Comparison of ENCODE assay signal across 21 cellular contexts in genomic region chrX:130981836-130982235, GRCh38.
A peak's percentile ranks its signal among the peaks of the same experiment; 100 is the strongest.
DNase-seq lines count a peak whose midpoint lies in the region; ATAC-seq and TF ChIP-seq lines count a peak whose summit lies in the region.
"Had no signal": no experiment of that assay in that cellular context is flagged by ENCODE, and none has a peak within 500 bp of the region (broad histone marks: within the 10 kb centered on the region; RNA-seq: fewer than 3 reads in every experiment).

No MANE protein-coding gene starts in this region.

- H3K18ac ChIP-seq in mesenchymal stem cell (ENCODE audit: low read depth in 1 of 2, low read length in 2 of 2) = no peak overlapping the region

- H3K27me3 ChIP-seq in mesenchymal stem cell (ENCODE audit: control insufficient read depth in 1 of 2, insufficient read depth in 1 of 2, low read length in 2 of 2) = peaks cover 0 to 39% of the 10 kb centered on the region in 2 experiments
- H3K27me3 ChIP-seq: BE2C had no signal

- H3K27ac ChIP-seq in mesenchymal stem cell (ENCODE audit: low read length, poor library complexity, severe bottlenecking) = no peak overlapping the region
- H3K27ac ChIP-seq: 22Rv1 had no signal

- no peak overlapping the region for H4K8ac ChIP-seq in mesenchymal stem cell (ENCODE audit: low read length)

- H3K4ac ChIP-seq in mesenchymal stem cell (ENCODE audit: low read depth in 1 of 2, low read length in 2 of 2) = no peak overlapping the region

- no peak overlapping the region for H3K14ac ChIP-seq in mesenchymal stem cell (ENCODE audit: low read length in 2 of 2)

- no peaks in the 10 kb centered on the region for H3K79me1 ChIP-seq in mesenchymal stem cell (replicated peaks; ENCODE audit: low read length, poor library complexity, severe bottlenecking)

- no peak overlapping the region for H4K91ac ChIP-seq in mesenchymal stem cell (ENCODE audit: low read length)

- no peak overlapping the region for H3K23ac ChIP-seq in mesenchymal stem cell (ENCODE audit: low read length in 2 of 2)

- no peak overlapping the region for H2BK120ac ChIP-seq in mesenchymal stem cell (ENCODE audit: low read depth, low read length)

- H3K4me1 ChIP-seq in mesenchymal stem cell (ENCODE audit: control insufficient read depth, insufficient read depth, low read depth, low read length) = no peaks in the 10 kb centered on the region
- H3K4me1 ChIP-seq: BE2C, HAP-1 had no signal

- H2BK12ac ChIP-seq in mesenchymal stem cell (ENCODE audit: low read length in 2 of 2) = no peak overlapping the region

- TF ChIP-seq CTCF in fibroblast of pulmonary artery (IDR thresholded peaks at IDR 0.05; ENCODE audit: low read length, missing control alignments) = no peak

- H3K9ac ChIP-seq in mesenchymal stem cell (ENCODE audit: low read length) = no peak overlapping the region
- H3K9ac ChIP-seq: BLaER1 treated with 17β-estradiol and CSF1 and Interleukin-3, amounts not matched to agents 10 nM and 100 nM had no signal

- H2BK15ac ChIP-seq in mesenchymal stem cell (ENCODE audit: low read depth, poor library complexity, severe bottlenecking) = no peak overlapping the region

- DNase-seq in HCEC 1CT (peak; percentile 11), dermis blood vessel endothelial cell (peak; percentile 61), fibroblast of pulmonary artery (ENCODE audit: low read depth) (peak; percentile 10), mesenchymal stem cell (peak; percentile 7), AG08396 (ENCODE audit: low spot score) (no peak), SKM-1 (lab: John Stamatoyannopoulos, UW; ENCODE audit: unreplicated experiment) (no peak), NCI-H146 treated with DMSO at 0.1 percent for 48 hours (lab: John Stamatoyannopoulos, UW; ENCODE audit: unreplicated experiment) (no peak)
- DNase-seq in stimulated activated naive CD8-positive, alpha-beta T cell treated with anti-CD3 and anti-CD28 coated beads, Interleukin-15, Interleukin-2, amounts not matched to agents 100 U/mL and 50 U/mL, for 24 hours = no peak
- DNase-seq: AML-193; BE2C; CD4-positive, alpha-beta T cell; CD8-positive, alpha-beta memory T cell; DMS 273 treated with DMSO at 0.1 percent for 48 hours; DMS79; EL; GDM1; GOT3 had no signal

- no peaks in the 10 kb centered on the region for H3K36me3 ChIP-seq in mesenchymal stem cell (ENCODE audit: control insufficient read depth in 1 of 2, insufficient read depth in 2 of 2, low read depth in 1 of 2, low read length in 2 of 2)
- H3K36me3 ChIP-seq: BE2C; BLaER1 treated with 17β-estradiol and CSF1 and Interleukin-3, amounts not matched to agents 10 nM and 100 nM; HAP-1 had no signal

- no peaks in the 10 kb centered on the region for H3K9me3 ChIP-seq in mesenchymal stem cell (ENCODE audit: control insufficient read depth, low read length)
- H3K9me3 ChIP-seq: BE2C; BLaER1 treated with 17β-estradiol and CSF1 and Interleukin-3, amounts not matched to agents 10 nM and 100 nM; HAP-1 had no signal

- H2AK5ac ChIP-seq in mesenchymal stem cell (ENCODE audit: low read length, severe bottlenecking) = no peak overlapping the region

- ATAC-seq in stimulated activated naive CD8-positive, alpha-beta T cell treated with anti-CD3 and anti-CD28 coated beads, Interleukin-15, Interleukin-2, amounts not matched to agents 100 U/mL and 50 U/mL, for 24 hours = no peak
- ATAC-seq: GM12878 had no signal

- H3K4me3 ChIP-seq in fibroblast of pulmonary artery (replicated peaks; ENCODE audit: low read depth, low read length) = no peak overlapping the region
- H3K4me3 ChIP-seq in mesenchymal stem cell (ENCODE audit: insufficient read depth in 1 of 2, low read depth in 1 of 2, low read length in 2 of 2) = no peak overlapping the region
- H3K4me3 ChIP-seq: BLaER1 treated with 17β-estradiol and CSF1 and Interleukin-3, amounts not matched to agents 10 nM and 100 nM; GM12878; HAP-1 had no signal

- WGBS in mesenchymal stem cell = no CpG with 5 or more reads among the region's 2 CpGs

- H2AFZ ChIP-seq in mesenchymal stem cell (ENCODE audit: low read depth, low read length) = no peak overlapping the region

- no peak overlapping the region for H2BK5ac ChIP-seq in mesenchymal stem cell (ENCODE audit: low read depth, low read length, poor library complexity, severe bottlenecking)

- H3K4me2 ChIP-seq in mesenchymal stem cell (ENCODE audit: low read length, poor library complexity, severe bottlenecking) = no peak overlapping the region

Comparison
In these comparisons a context has a peak if more than half of its experiments do, and no peak if none do; other contexts are left out.
1. DNase-seq: peak in HCEC 1CT (single experiment), dermis blood vessel endothelial cell (single experiment), fibroblast of pulmonary artery (single experiment) and mesenchymal stem cell (single experiment); none in AG08396 (single experiment), stimulated activated naive CD8-positive, alpha-beta T cell treated with anti-CD3 and anti-CD28 coated beads, Interleukin-15, Interleukin-2, amounts not matched to agents 100 U/mL and 50 U/mL, for 24 hours (single experiment), SKM-1 (single experiment) and NCI-H146 treated with DMSO at 0.1 percent for 48 hours (single experiment).